1 cellular context compared by ENCODE assay signal in the genomic region with DNA sequence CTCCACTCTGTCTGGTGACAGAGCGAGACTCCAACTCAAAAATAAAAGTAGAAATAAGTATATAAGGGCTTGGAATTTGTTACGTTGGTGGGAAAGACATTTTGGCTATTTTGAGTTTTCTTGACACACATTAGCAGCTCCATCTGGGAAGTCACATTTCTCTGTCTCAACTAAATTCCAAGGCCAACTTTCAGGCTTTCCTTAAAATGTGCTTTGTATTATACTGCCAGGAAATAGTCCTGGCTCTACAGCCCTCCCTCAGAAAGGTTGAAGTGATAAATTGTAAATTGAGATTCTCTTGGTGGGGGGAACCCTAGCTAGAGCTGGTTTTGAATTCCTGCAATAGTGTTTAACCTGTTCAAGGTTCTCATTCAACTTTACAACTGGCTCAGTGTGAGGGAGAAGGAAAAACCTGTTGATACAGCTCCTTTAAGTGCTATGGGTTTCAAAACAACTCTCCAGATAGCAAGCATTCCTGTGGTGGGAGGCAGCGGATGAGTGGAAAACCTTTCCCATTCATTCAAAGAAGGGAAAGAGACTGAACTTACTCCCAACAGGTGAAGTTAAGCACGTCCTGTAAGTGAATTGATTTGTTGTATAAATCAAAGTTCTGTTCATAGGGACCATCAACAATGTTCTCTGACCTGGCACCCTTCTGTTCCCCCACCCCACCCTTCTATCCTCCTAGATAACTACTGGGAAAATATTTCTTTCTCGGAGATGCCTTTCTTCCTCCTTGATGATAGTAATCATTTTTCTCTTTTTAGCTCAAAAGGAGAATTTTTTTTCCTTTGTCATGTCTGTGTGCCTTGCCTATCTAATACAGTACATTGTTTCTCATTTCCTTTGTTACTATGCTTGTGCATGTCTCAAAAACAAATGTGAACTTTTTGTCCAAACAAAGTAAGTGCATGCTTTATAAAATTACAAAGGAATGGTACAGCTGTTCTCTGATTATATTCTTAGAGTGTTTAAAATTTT.
TF ChIP-seq lines count a peak whose summit lies in the region.

No MANE protein-coding gene starts in this region.

TF ChIP-seq in HepG2, 621 proteins besides CTCF, POLR2A, EP300 and RAD21 (continued from another document):
- TF ChIP-seq, protein P1, sequence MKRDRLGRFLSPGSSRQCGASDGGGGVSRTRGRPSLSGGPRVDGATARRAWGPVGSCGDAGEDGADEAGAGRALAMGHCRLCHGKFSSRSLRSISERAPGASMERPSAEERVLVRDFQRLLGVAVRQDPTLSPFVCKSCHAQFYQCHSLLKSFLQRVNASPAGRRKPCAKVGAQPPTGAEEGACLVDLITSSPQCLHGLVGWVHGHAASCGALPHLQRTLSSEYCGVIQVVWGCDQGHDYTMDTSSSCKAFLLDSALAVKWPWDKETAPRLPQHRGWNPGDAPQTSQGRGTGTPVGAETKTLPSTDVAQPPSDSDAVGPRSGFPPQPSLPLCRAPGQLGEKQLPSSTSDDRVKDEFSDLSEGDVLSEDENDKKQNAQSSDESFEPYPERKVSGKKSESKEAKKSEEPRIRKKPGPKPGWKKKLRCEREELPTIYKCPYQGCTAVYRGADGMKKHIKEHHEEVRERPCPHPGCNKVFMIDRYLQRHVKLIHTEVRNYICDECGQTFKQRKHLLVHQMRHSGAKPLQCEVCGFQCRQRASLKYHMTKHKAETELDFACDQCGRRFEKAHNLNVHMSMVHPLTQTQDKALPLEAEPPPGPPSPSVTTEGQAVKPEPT (CRISPR knock-in tag; IDR thresholded peaks at IDR 0.05; ENCODE audit: low read depth), result no peak
- TF ChIP-seq DPF2 (CRISPR knock-in tag; IDR thresholded peaks at IDR 0.05; ENCODE audit: borderline replicate concordance, low read depth) (no peak), AKAP8 (CRISPR knock-in tag; IDR thresholded peaks at IDR 0.05) (no peak), ZMYM4 (CRISPR knock-in tag; IDR thresholded peaks at IDR 0.05) (no peak), ZNF878 (CRISPR knock-in tag; IDR thresholded peaks at IDR 0.05) (no peak), FOXC1 (CRISPR knock-in tag; IDR thresholded peaks at IDR 0.05; ENCODE audit: borderline replicate concordance) (no peak), MAZ (IDR thresholded peaks at IDR 0.05; ENCODE audit: borderline replicate concordance, low read depth, low read length) (peak; percentile 35; the same call in 1 of the 2 replicates), MAZ (CRISPR knock-in tag; IDR thresholded peaks at IDR 0.05; ENCODE audit: low read depth) (no peak)
